16 cellular contexts compared by ENCODE assay signal in genomic region chr2:71216501-71216900, GRCh38. TPM values are rescaled to one million over a fixed set of nuclear protein-coding genes. Genes with fewer than 3 reads are reported as not detected.
DNase-seq lines count a peak whose midpoint lies in the region; ATAC-seq, FAIRE-seq and TF ChIP-seq lines count a peak whose summit lies in the region.
"Had no signal": no experiment of that assay in that cellular context is flagged by ENCODE, and none has a peak within 500 bp of the region (broad histone marks: within the 10 kb centered on the region; RNA-seq: fewer than 3 reads in every experiment).

No MANE protein-coding gene starts in this region.

- ATAC-seq in PC-3: no peak
- ATAC-seq in sciatic nerve: no peak
- ATAC-seq: GM23338, K562 had no signal

- no peak for TF ChIP-seq CTCF in PC-3 (conservative IDR thresholded peaks at IDR 0.05; ENCODE audit: low read depth, low read length)
- TF ChIP-seq CTCF in esophagus squamous epithelium (IDR thresholded peaks at IDR 0.05): no peak

- peak; percentile 16 for DNase-seq in DMS 273 (lab: John Stamatoyannopoulos, UW; ENCODE audit: unreplicated experiment)
- no peak for DNase-seq in DMS 273 treated with DMSO at 0.1 percent for 48 hours (lab: John Stamatoyannopoulos, UW)
- peak; percentile 63 for DNase-seq in PC-3
- no peak for DNase-seq in esophagus squamous epithelium (lab: John Stamatoyannopoulos, UW)
- DNase-seq in small intestine: peak; percentile 7
- DNase-seq in medulla oblongata (ENCODE audit: extremely low spot score): no peak
- no peak for DNase-seq in sciatic nerve (ENCODE audit: low spot score)
- DNase-seq in nucleus accumbens (lab: John Stamatoyannopoulos, UW): no peak
- DNase-seq: CD4-positive, CD25-positive, alpha-beta regulatory T cell; DMS79; NCI-H1092; NCI-H146; NCI-H69 had no signal

- POLR2A ChIA-PET in PC-3 (lab: Charles Lee; ENCODE audit: unreplicated experiment): no interaction called here

- intact Hi-C loops in PC-3 (cut with micrococcal nuclease) (no loop called here), esophagus squamous epithelium (cut with DNase I) (no loop called here), sciatic nerve (cut with DNase I) (no loop called here)

- no peak overlapping the region for H2AFZ ChIP-seq in PC-3 (ENCODE audit: low read length)
- H2AFZ ChIP-seq: GM23338 had no signal

- H3K27me3 ChIP-seq in PC-3 (ENCODE audit: low read length) (no peaks in the 10 kb centered on the region), esophagus squamous epithelium (no peaks in the 10 kb centered on the region), small intestine (ENCODE audit: control insufficient read depth in 2 of 2, insufficient read depth in 2 of 2, low read length in 2 of 2) (no peaks in the 10 kb centered on the region)

- H3K9me2 ChIP-seq in PC-3 (replicated peaks; ENCODE audit: low read length): no peaks in the 10 kb centered on the region

- CTCF ChIA-PET in PC-3 (lab: Charles Lee): no interaction called here

- H3K4me2 ChIP-seq in PC-3 (ENCODE audit: low read length): no peak overlapping the region
- H3K4me2 ChIP-seq: GM23338 had no signal

- no peaks in the 10 kb centered on the region for H3K9me3 ChIP-seq in PC-3 (ENCODE audit: low read length)
- H3K9me3 ChIP-seq in esophagus squamous epithelium: no peaks in the 10 kb centered on the region
- no peaks in the 10 kb centered on the region for H3K9me3 ChIP-seq in small intestine (ENCODE audit: control insufficient read depth, low read depth)

- H3K27ac ChIP-seq in PC-3 (ENCODE audit: low read length) (no peak overlapping the region), esophagus squamous epithelium (peak overlapping the region; percentile 39 to 88 (median 77)), small intestine (ENCODE audit: low read depth in 1 of 2, low read length in 1 of 2) (no peak overlapping the region)
- H3K27ac ChIP-seq: 22Rv1 had no signal

- no peaks in the 10 kb centered on the region for H4K20me1 ChIP-seq in PC-3 (ENCODE audit: low read length)

- FAIRE-seq in small intestine (lab: Jason Lieb, UNC): no peak
- FAIRE-seq: K562 had no signal

- H3K4me3 ChIP-seq in PC-3 (ENCODE audit: low read length) (no peak overlapping the region), esophagus squamous epithelium (no peak overlapping the region), small intestine (ENCODE audit: low read depth in 1 of 2, low read length in 2 of 2) (no peak overlapping the region)
- H3K4me3 ChIP-seq: GM23338, K562 had no signal

- no peak overlapping the region for H3K9ac ChIP-seq in PC-3 (ENCODE audit: low read length)

- WGBS in esophagus squamous epithelium, 2 donors: 42 to 67% methylated on average over 1 of the region's 1 CpG
- WGBS in small intestine, 3 donors: 22 to 72% (median 36%) methylated on average over 1 of the region's 1 CpG

- H3K79me2 ChIP-seq in PC-3 (ENCODE audit: low read length): no peaks in the 10 kb centered on the region

- H3K4me1 ChIP-seq in PC-3 (ENCODE audit: insufficient read depth, low read length) (peaks cover 19% of the 10 kb centered on the region), esophagus squamous epithelium (peaks cover 0 to 36% (median 0%) of the 10 kb centered on the region in 3 donors), small intestine (ENCODE audit: control insufficient read depth in 2 of 2, insufficient read depth in 1 of 2, low read depth in 1 of 2, low read length in 1 of 2) (no peaks in the 10 kb centered on the region)

- TF ChIP-seq POLR2A in esophagus squamous epithelium (IDR thresholded peaks at IDR 0.05): no peak

- H3K36me3 ChIP-seq in PC-3 (ENCODE audit: low read depth, low read length) (no peaks in the 10 kb centered on the region), esophagus squamous epithelium (no peaks in the 10 kb centered on the region), small intestine (ENCODE audit: control insufficient read depth in 2 of 2, insufficient read depth in 2 of 2, low read length in 2 of 2) (no peaks in the 10 kb centered on the region)

- no peaks in the 10 kb centered on the region for H3F3A ChIP-seq in PC-3 (ENCODE audit: low read length, unreplicated experiment)

- no TSS peak for BruUV-seq in PC-3 (replicated peaks; lab: Mats Ljungman, UMichigan)

RNA-seq across cellular contexts. Expression of gene PAIP2B, which starts 10.4 kb away (rescaled TPM):
- 3.8 and 4.0 TPM in 2 replicates for total RNA-seq in PC-3 (2014; rRNA removed)
- total RNA-seq in esophagus squamous epithelium: 10 to 100 TPM in 2 of 4 donors, 1 to 10 TPM in 2; 6.5 to 13.9 (median 9.9) TPM
- polyA plus RNA-seq in small intestine: 1 to 10 TPM in 1 of 3 donors, under 1 TPM in 2; 0.45 to 1.9 (median 0.81) TPM
- 25.6 TPM for total RNA-seq in sciatic nerve

Comparison
In these comparisons a context has a peak if more than half of its experiments do, and no peak if none do; other contexts are left out.
1. DNase-seq: peak in DMS 273 (single experiment), PC-3 (single experiment) and small intestine (single experiment); none in DMS 273 treated with DMSO at 0.1 percent for 48 hours (single experiment), esophagus squamous epithelium (single experiment), medulla oblongata (single experiment), sciatic nerve (single experiment) and nucleus accumbens (0 of 56).
2. H3K27ac ChIP-seq: peak in esophagus squamous epithelium (4 of 4); none in PC-3 (single experiment) and small intestine (0 of 2).